8 cellular contexts compared by ENCODE assay signal in the genomic region with DNA sequence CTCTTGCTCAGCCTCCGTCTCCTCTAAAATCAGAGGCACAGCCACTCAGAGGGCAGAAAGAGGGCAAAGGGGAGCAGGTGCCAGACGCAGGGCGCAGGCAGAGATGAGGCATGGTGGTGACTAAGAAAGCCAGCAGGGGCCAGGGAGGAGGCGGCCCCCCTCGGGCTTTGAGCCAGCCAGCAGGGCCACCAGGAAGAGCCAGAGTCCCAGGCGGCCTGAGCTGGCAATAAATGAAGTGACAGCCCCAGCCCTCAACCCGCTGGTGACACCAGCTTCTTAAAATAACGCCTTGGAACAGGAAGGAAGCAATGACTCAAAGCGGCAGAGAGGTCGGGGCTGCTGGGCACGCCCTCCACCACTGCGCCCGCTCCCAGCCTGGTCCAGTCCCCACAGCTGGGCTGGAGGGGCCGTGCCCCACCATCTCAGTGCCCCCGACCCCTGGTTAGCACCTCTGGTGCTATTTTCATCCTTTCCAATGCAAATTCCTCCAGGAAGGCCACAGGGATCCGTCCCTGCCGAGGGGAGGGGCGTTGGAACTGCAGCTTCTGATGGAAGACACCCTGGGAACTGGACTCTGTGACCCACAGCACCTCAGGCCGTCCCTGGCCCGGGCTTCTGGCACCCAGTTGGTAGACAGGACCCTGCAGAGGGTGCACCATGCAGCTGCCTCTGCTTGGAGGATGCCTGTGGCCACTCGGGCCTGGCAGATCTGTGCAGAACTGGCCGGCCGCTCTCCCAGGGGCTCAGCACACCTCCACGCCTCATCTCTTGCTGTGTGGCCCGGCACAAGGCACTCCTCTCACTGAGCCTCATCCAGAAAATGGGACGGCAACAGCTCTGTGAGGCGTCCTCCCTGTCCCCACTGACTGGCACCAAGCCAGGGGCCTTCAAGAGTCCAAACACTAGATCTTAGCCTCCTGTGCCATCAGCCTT.
DNase-seq lines count a peak whose midpoint lies in the region; ATAC-seq and TF ChIP-seq lines count a peak whose summit lies in the region.

No MANE protein-coding gene starts in this region.

- H3K36me3 ChIP-seq in gastrocnemius medialis: no peaks in the 10 kb centered on the region

- H3K4me3 ChIP-seq in gastrocnemius medialis: peak overlapping the region; percentile 21 to 42 (median 32)

- H3K27me3 ChIP-seq in gastrocnemius medialis: no peaks in the 10 kb centered on the region

- TF ChIP-seq CTCF in gastrocnemius medialis (IDR thresholded peaks at IDR 0.05 in 4 of 5, conservative IDR thresholded peaks at IDR 0.05 in 1 of 5): peak in 2 of 5 experiments; percentile 8 to 22

- intact Hi-C loops in gastrocnemius medialis (cut with DNase I; ENCODE audit: low total_unique reads): loop anchor here (1.0 to 2.0 kb wide), 3 partner anchors 20 to 84 kb away; no protein-coding TSS in a partner anchor

- peak; percentile 66 to 74 for TF ChIP-seq POLR2A in gastrocnemius medialis (IDR thresholded peaks at IDR 0.05)

- peak overlapping the region; percentile 90 to 99 (median 93) for H3K27ac ChIP-seq in gastrocnemius medialis

- no peaks in the 10 kb centered on the region for H3K9me3 ChIP-seq in gastrocnemius medialis

- peak; percentile 67 for ATAC-seq in HG03045 (IDR thresholded peaks at IDR 0.05; ENCODE audit: unreplicated experiment)
- ATAC-seq in gastrocnemius medialis: peak; percentile 73 to 79

- DNase-seq in NCI-H2081 (lab: John Stamatoyannopoulos, UW) (peak; percentile 53 to 73), NCI-H2081 treated with DMSO at 0.1 percent for 48 hours (lab: John Stamatoyannopoulos, UW) (no peak), RPMI7951 (ENCODE audit: low read depth) (peak; percentile 91), globus pallidus (ENCODE audit: low spot score) (peak; percentile 66), gastrocnemius medialis (peak; percentile 91 to 96), NCI-H128 (lab: John Stamatoyannopoulos, UW; ENCODE audit: unreplicated experiment) (no peak)
- peak; percentile 79 for DNase-seq in activated effector memory CD4-positive, alpha-beta T cell treated with Interleukin-2 at 50 U/mL for 16 hours

- peaks cover 55 to 68% of the 10 kb centered on the region in 2 donors for H3K4me1 ChIP-seq in gastrocnemius medialis

- in situ Hi-C loops in gastrocnemius medialis (cut with MboI; ENCODE audit: low sequenced_read_pairs in 4 of 4): loop anchor here in 1 of 4 donors (25.0 kb wide), 1 partner anchor 91 kb away; no protein-coding TSS in a partner anchor

Comparison
In these comparisons a context has a peak if more than half of its experiments do, and no peak if none do; other contexts are left out.
1. DNase-seq: peak in NCI-H2081 (2 of 2), RPMI7951 (single experiment), activated effector memory CD4-positive, alpha-beta T cell treated with Interleukin-2 at 50 U/mL for 16 hours (single experiment), globus pallidus (single experiment) and gastrocnemius medialis (2 of 2); none in NCI-H2081 treated with DMSO at 0.1 percent for 48 hours (single experiment) and NCI-H128 (single experiment).